12 cellular contexts compared by ENCODE assay signal in genomic region chr11:22433066-22433450, GRCh38.
DNase-seq lines count a peak whose midpoint lies in the region; ATAC-seq and TF ChIP-seq lines count a peak whose summit lies in the region.
"Had no signal": no experiment of that assay in that cellular context is flagged by ENCODE, and none has a peak within 500 bp of the region (broad histone marks: within the 10 kb centered on the region; RNA-seq: fewer than 3 reads in every experiment).

No MANE protein-coding gene starts in this region.

- TF ChIP-seq EP300 in suprapubic skin (IDR thresholded peaks at IDR 0.05) = no peak

- H3K36me3 ChIP-seq in suprapubic skin = no peaks in the 10 kb centered on the region
- H3K36me3 ChIP-seq: SJSA1, transverse colon had no signal

- TF ChIP-seq POLR2A in suprapubic skin (IDR thresholded peaks at IDR 0.05) = no peak

- H3K27ac Mint-ChIP-seq in activated CD4-positive, alpha-beta T cell treated with anti-CD3 and anti-CD28 coated beads for 36 hours = no peak overlapping the region

- ATAC-seq in activated CD4-positive, alpha-beta T cell treated with anti-CD3 and anti-CD28 coated beads for 36 hours = no peak
- ATAC-seq: A549 had no signal

- peaks cover 6% of the 10 kb centered on the region for H3K4me1 ChIP-seq in suprapubic skin
- H3K4me1 ChIP-seq: A549, SJSA1, transverse colon had no signal

- POLR2A ChIA-PET in activated CD4-positive, alpha-beta T cell treated with anti-CD3 and anti-CD28 coated beads for 36 hours (lab: Charles Lee) = no interaction called here

- no peaks in the 10 kb centered on the region for H3K36me3 Mint-ChIP-seq in activated CD4-positive, alpha-beta T cell treated with anti-CD3 and anti-CD28 coated beads for 36 hours (ENCODE audit: low read depth)

- peaks cover 27% of the 10 kb centered on the region for H3K27me3 Mint-ChIP-seq in activated CD4-positive, alpha-beta T cell treated with anti-CD3 and anti-CD28 coated beads for 36 hours

- H3K9me3 ChIP-seq in suprapubic skin = no peaks in the 10 kb centered on the region
- H3K9me3 ChIP-seq: A549, SJSA1, transverse colon had no signal

- H3K27me3 ChIP-seq in suprapubic skin = peaks cover 2% of the 10 kb centered on the region
- H3K27me3 ChIP-seq: SJSA1 had no signal

- intact Hi-C loops in activated CD4-positive, alpha-beta T cell treated with anti-CD3 and anti-CD28 coated beads for 36 hours (cut with DNase I, micrococcal nuclease) = no loop called here

- no peak for TF ChIP-seq CTCF in astrocyte of the spinal cord (IDR thresholded peaks at IDR 0.05; ENCODE audit: low read depth, low read length)
- TF ChIP-seq CTCF in suprapubic skin (IDR thresholded peaks at IDR 0.05) = no peak

- peak overlapping the region; percentile 40 for H3K4me3 ChIP-seq in astrocyte of the spinal cord (ENCODE audit: low read depth, low read length)
- peak overlapping the region; percentile 36 for H3K4me3 ChIP-seq in suprapubic skin
- H3K4me3 ChIP-seq: A549, SJSA1 had no signal

- no peaks in the 10 kb centered on the region for H3K9me3 Mint-ChIP-seq in activated CD4-positive, alpha-beta T cell treated with anti-CD3 and anti-CD28 coated beads for 36 hours (ENCODE audit: low read depth)

- H3K4me1 Mint-ChIP-seq in activated CD4-positive, alpha-beta T cell treated with anti-CD3 and anti-CD28 coated beads for 36 hours = peaks cover 14% of the 10 kb centered on the region

- in situ Hi-C loops in astrocyte of the spinal cord (cut with HindIII; ENCODE audit: low sequenced_read_pairs) = no loop called here

- peak overlapping the region; percentile 54 for H3K4me3 Mint-ChIP-seq in activated CD4-positive, alpha-beta T cell treated with anti-CD3 and anti-CD28 coated beads for 36 hours

- no peak overlapping the region for H3K27ac ChIP-seq in suprapubic skin
- H3K27ac ChIP-seq: A549, SJSA1, transverse colon had no signal

- no peak for DNase-seq in activated CD4-positive, alpha-beta T cell treated with anti-CD3 and anti-CD28 coated beads for 36 hours
- no peak for DNase-seq in activated CD4-positive, alpha-beta T cell treated with anti-CD3 and anti-CD28 coated beads for 48 hours
- DNase-seq in astrocyte of the spinal cord (ENCODE audit: low read depth, low spot score) (no peak), left kidney (ENCODE audit: low read depth, low spot score) (peak; percentile 63), suprapubic skin (ENCODE audit: low spot score in 2 of 2) (no peak), D341Med (ENCODE audit: low spot score) (no peak), iPS-NIHi11 (ENCODE audit: low spot score) (no peak), islet precursor cell (no peak)
- DNase-seq: NCI-H1694, transverse colon had no signal

- WGBS in suprapubic skin = 13% methylated on average over 8 of the region's 8 CpGs

- CTCF ChIA-PET in activated CD4-positive, alpha-beta T cell treated with anti-CD3 and anti-CD28 coated beads for 36 hours (lab: Charles Lee) = no interaction called here
